ENCODE assay signal across 18 cellular contexts in genomic region chr12:112370868-112371510, GRCh38. TPM values are rescaled to one million over a fixed set of nuclear protein-coding genes. Genes with fewer than 3 reads are reported as not detected.
DNase-seq lines count a peak whose midpoint lies in the region; ATAC-seq and TF ChIP-seq lines count a peak whose summit lies in the region.
"Had no signal": no experiment of that assay in that cellular context is flagged by ENCODE, and none has a peak within 500 bp of the region (broad histone marks: within the 10 kb centered on the region; RNA-seq: fewer than 3 reads in every experiment).

No MANE protein-coding gene starts in this region.

- intact Hi-C loops in Panc1 (cut with micrococcal nuclease; ENCODE audit: unreplicated experiment) (no loop called here), mucosa of descending colon (cut with DNase I, micrococcal nuclease) (no loop called here)

- TF ChIP-seq CTCF in Panc1 (IDR thresholded peaks at IDR 0.05): no peak
- no peak for TF ChIP-seq CTCF in mucosa of descending colon (IDR thresholded peaks at IDR 0.05)

- peak overlapping the region; percentile 68 for H3K27ac Mint-ChIP-seq in activated naive CD4-positive, alpha-beta T cell treated with anti-CD3 and anti-CD28 coated beads, Interleukin-2, amount 50 U/mL, for 24 hours
- no peak overlapping the region for H3K27ac Mint-ChIP-seq in activated naive CD4-positive, alpha-beta T cell treated with anti-CD3 and anti-CD28 coated beads, Interleukin-2, amount 10 ng/mL, durations not matched to agents 7 days and 5 days
- H3K27ac Mint-ChIP-seq: CD4-positive, CD25-positive, alpha-beta regulatory T cell had no signal

- H3K9me3 Mint-ChIP-seq in activated naive CD4-positive, alpha-beta T cell treated with anti-CD3 and anti-CD28 coated beads, Interleukin-2, amount 50 U/mL, for 24 hours: no peaks in the 10 kb centered on the region
- no peaks in the 10 kb centered on the region for H3K9me3 Mint-ChIP-seq in activated naive CD4-positive, alpha-beta T cell treated with anti-CD3 and anti-CD28 coated beads, Interleukin-2, amount 10 ng/mL, durations not matched to agents 7 days and 5 days
- H3K9me3 Mint-ChIP-seq: CD4-positive, CD25-positive, alpha-beta regulatory T cell had no signal

- H3K36me3 Mint-ChIP-seq in activated naive CD4-positive, alpha-beta T cell treated with anti-CD3 and anti-CD28 coated beads, Interleukin-2, amount 50 U/mL, for 24 hours: peaks cover 3% of the 10 kb centered on the region
- no peaks in the 10 kb centered on the region for H3K36me3 Mint-ChIP-seq in activated naive CD4-positive, alpha-beta T cell treated with anti-CD3 and anti-CD28 coated beads, Interleukin-2, amount 10 ng/mL, durations not matched to agents 7 days and 5 days

- H3K4me1 ChIP-seq in Panc1 (ENCODE audit: control insufficient read depth, insufficient read depth, low read length) (peaks cover 21% of the 10 kb centered on the region), mucosa of descending colon (ENCODE audit: low read depth) (no peaks in the 10 kb centered on the region)

- ATAC-seq in Panc1: no peak
- peak; percentile 58 for ATAC-seq in mucosa of descending colon
- ATAC-seq in HG03135 (IDR thresholded peaks at IDR 0.05; ENCODE audit: unreplicated experiment): no peak

- H3K27ac ChIP-seq in Panc1 (ENCODE audit: low read length): peak overlapping the region; percentile 26; the same call in 1 of the 2 replicates

- H3K36me3 ChIP-seq in Panc1 (ENCODE audit: control insufficient read depth, insufficient read depth, low read length) (no peaks in the 10 kb centered on the region), mucosa of descending colon (ENCODE audit: low read depth) (no peaks in the 10 kb centered on the region)

- CTCF ChIA-PET in activated naive CD4-positive, alpha-beta T cell treated with anti-CD3 and anti-CD28 coated beads, Interleukin-2, amount 10 ng/mL, durations not matched to agents 7 days and 5 days (lab: Charles Lee): interaction anchor here (0.6 kb wide), 1 partner anchor 16 kb away, joined by 3 read pairs; no protein-coding TSS in a partner anchor
- CTCF ChIA-PET in Panc1 (lab: Charles Lee): no interaction called here

- H3K9me3 ChIP-seq in Panc1 (ENCODE audit: control insufficient read depth, insufficient read depth, low read depth, low read length) (no peaks in the 10 kb centered on the region), mucosa of descending colon (no peaks in the 10 kb centered on the region)
- H3K9me3 ChIP-seq: Caco-2 had no signal

- POLR2A ChIA-PET in Panc1 (lab: Charles Lee): interaction anchor here (0.6 to 0.7 kb wide), 2 partner anchors 76 to 316 kb away, joined by 5 to 11 read pairs; no protein-coding TSS in a partner anchor

- H3K4me3 ChIP-seq in Panc1 (ENCODE audit: low read depth in 2 of 2, low read length in 2 of 2) (no peak overlapping the region), mucosa of descending colon (no peak overlapping the region)
- H3K4me3 ChIP-seq: HAP-1 had no signal

- peaks cover 21% of the 10 kb centered on the region for H3K4me1 Mint-ChIP-seq in activated naive CD4-positive, alpha-beta T cell treated with anti-CD3 and anti-CD28 coated beads, Interleukin-2, amount 50 U/mL, for 24 hours
- H3K4me1 Mint-ChIP-seq in activated naive CD4-positive, alpha-beta T cell treated with anti-CD3 and anti-CD28 coated beads, Interleukin-2, amount 10 ng/mL, durations not matched to agents 7 days and 5 days: peaks cover 2% of the 10 kb centered on the region

- no peaks in the 10 kb centered on the region for H3K27me3 Mint-ChIP-seq in activated naive CD4-positive, alpha-beta T cell treated with anti-CD3 and anti-CD28 coated beads, Interleukin-2, amount 50 U/mL, for 24 hours
- no peaks in the 10 kb centered on the region for H3K27me3 Mint-ChIP-seq in activated naive CD4-positive, alpha-beta T cell treated with anti-CD3 and anti-CD28 coated beads, Interleukin-2, amount 10 ng/mL, durations not matched to agents 7 days and 5 days
- H3K27me3 Mint-ChIP-seq: CD4-positive, CD25-positive, alpha-beta regulatory T cell had no signal

- no peak for DNase-seq in activated naive CD4-positive, alpha-beta T cell treated with anti-CD3 and anti-CD28 coated beads, Interleukin-2, amount 10 ng/mL, durations not matched to agents 7 days and 5 days
- peak; percentile 37 for DNase-seq in HT-29 (ENCODE audit: low spot score)
- no peak for DNase-seq in Panc1 (ENCODE audit: low read depth, low spot score)
- DNase-seq in mucosa of descending colon: no peak
- no peak for DNase-seq in G401 (ENCODE audit: low spot score)
- DNase-seq in SW 1271 (lab: John Stamatoyannopoulos, UW): no peak
- DNase-seq: CD4-positive, CD25-positive, alpha-beta regulatory T cell; DMS153; KBM-7; NCI-H1436 treated with DMSO at 0.1 percent for 48 hours; NCI-H2107; NCI-H345; SHP77 treated with DMSO at 0.1 percent for 48 hours; T-helper 2 cell had no signal

- BruUV-seq in Panc1 (replicated peaks; lab: Mats Ljungman, UMichigan): no TSS peak

- in situ Hi-C loops in Panc1 (cut with HindIII; ENCODE audit: low pct_unique_long_range_greater_than_20kb, low sequenced_read_pairs): no loop called here
- in situ Hi-C loops in G401 (cut with HindIII; ENCODE audit: low sequenced_read_pairs): no loop called here

- H3K4me3 Mint-ChIP-seq in activated naive CD4-positive, alpha-beta T cell treated with anti-CD3 and anti-CD28 coated beads, Interleukin-2, amount 50 U/mL, for 24 hours: peak overlapping the region; percentile 30
- H3K4me3 Mint-ChIP-seq in activated naive CD4-positive, alpha-beta T cell treated with anti-CD3 and anti-CD28 coated beads, Interleukin-2, amount 10 ng/mL, durations not matched to agents 7 days and 5 days: no peak overlapping the region

- no peaks in the 10 kb centered on the region for H3K27me3 ChIP-seq in Panc1 (ENCODE audit: control insufficient read depth, insufficient read depth, low read length)

RNA-seq across cellular contexts. Expression of gene HECTD4, which starts 11.2 kb away (rescaled TPM):
- 13.1 and 22.3 TPM in 2 replicates for total RNA-seq in HT-29 (2014; rRNA removed; shearing (Covaris generic))
- total RNA-seq in Panc1 (2021; ENCODE audit: unreplicated experiment): 51.3 TPM
- 48.4 TPM for polyA plus RNA-seq in Panc1 (2012; ENCODE audit: insufficient read length)
- 10 to 100 TPM; 57.0 to 75.5 (median 59.7) TPM for total RNA-seq in mucosa of descending colon
- 4.6 and 5.7 TPM in 2 replicates for total RNA-seq in G401 (2014; rRNA removed; shearing (Covaris generic))

RNA-seq across cellular contexts. Expression of gene RPL6, which starts 38.4 kb away (rescaled TPM):
- total RNA-seq in HT-29 (2014; rRNA removed; shearing (Covaris generic)): 872 and 1,091 TPM in 2 replicates
- total RNA-seq in Panc1 (2021; ENCODE audit: unreplicated experiment) (969 TPM), mucosa of descending colon (100 to 1,000 TPM; 860 to 921 (median 894) TPM)
- polyA plus RNA-seq in Panc1 (2012; ENCODE audit: insufficient read length): 707 TPM
- 2,428 and 2,919 TPM in 2 replicates for total RNA-seq in G401 (2014; rRNA removed; shearing (Covaris generic))

RNA-seq across cellular contexts. Expression of gene PTPN11, which starts 47.8 kb away (rescaled TPM):
- 43.0 and 48.8 TPM in 2 replicates for total RNA-seq in HT-29 (2014; rRNA removed; shearing (Covaris generic))
- 139 TPM for total RNA-seq in Panc1 (2021; ENCODE audit: unreplicated experiment)
- polyA plus RNA-seq in Panc1 (2012; ENCODE audit: insufficient read length): 59.8 TPM
- 100 to 1,000 TPM in 1 of 3 donors, 10 to 100 TPM in 2; 53.5 to 118 (median 70.7) TPM for total RNA-seq in mucosa of descending colon
- total RNA-seq in G401 (2014; rRNA removed; shearing (Covaris generic)): 21.3 and 39.9 TPM in 2 replicates
